In genomic region chr2:62471404-62471803, GRCh38 we compare ENCODE assay signal across 24 cellular contexts.
"Had no signal": no experiment of that assay in that cellular context is flagged by ENCODE, and none has a peak within 500 bp of the region (broad histone marks: within the 10 kb centered on the region; RNA-seq: fewer than 3 reads in every experiment).

No MANE protein-coding gene starts in this region.

- H3K36me3 Mint-ChIP-seq: naive thymus-derived CD4-positive, alpha-beta T cell; stimulated activated memory B cell treated with anti-CD40 and anti-IgM and Interleukin-4, amounts not matched to agents 10 μg/mL and 1 μg/mL and 100 μg/mL, for 72 hours had no signal

- H3K4me3 ChIP-seq: esophagus squamous epithelium, heart right ventricle, lung, prostate gland, right atrium auricular region, skin epidermis, spleen, thoracic aorta had no signal

- H3K9me3 ChIP-seq: esophagus squamous epithelium, heart right ventricle, prostate gland, right atrium auricular region, spleen, thoracic aorta had no signal

- H3K4me3 Mint-ChIP-seq: effector memory CD8-positive, alpha-beta T cell; naive thymus-derived CD4-positive, alpha-beta T cell; nephron progenitor cell; stimulated activated memory B cell treated with anti-CD40 and anti-IgM and Interleukin-4, amounts not matched to agents 10 μg/mL and 1 μg/mL and 100 μg/mL, for 72 hours had no signal

- H3K9me3 Mint-ChIP-seq: effector memory CD8-positive, alpha-beta T cell; naive thymus-derived CD4-positive, alpha-beta T cell; nephron progenitor cell; stimulated activated memory B cell treated with anti-CD40 and anti-IgM and Interleukin-4, amounts not matched to agents 10 μg/mL and 1 μg/mL and 100 μg/mL, for 72 hours had no signal

- DNase-seq: cerebellar nuclear complex; cortex of kidney; effector memory CD8-positive, alpha-beta T cell; erythroblast; esophagus squamous epithelium; foreskin melanocyte; glutamatergic neuron; mesendoderm; midbrain; naive thymus-derived CD4-positive, alpha-beta T cell; nephron progenitor cell; spleen; stimulated activated CD4-positive, alpha-beta T cell treated with anti-CD3 and anti-CD28 coated beads, Interleukin-4, amount 100 ng/mL, for 4 hours; stimulated activated naive CD8-positive, alpha-beta T cell treated with anti-CD3 and anti-CD28 coated beads, Interleukin-15, Interleukin-2, amounts not matched to agents 100 U/mL and 50 U/mL, for 24 hours; trophoblast cell had no signal

- H3K27ac ChIP-seq: prostate gland, spleen, thoracic aorta had no signal

- H3K27me3 ChIP-seq: esophagus squamous epithelium, heart right ventricle, right atrium auricular region, spleen had no signal

- H3K36me3 ChIP-seq: esophagus squamous epithelium, heart right ventricle, prostate gland, right atrium auricular region, spleen, thoracic aorta had no signal

- H3K27ac Mint-ChIP-seq: effector memory CD8-positive, alpha-beta T cell; naive thymus-derived CD4-positive, alpha-beta T cell; nephron progenitor cell; stimulated activated memory B cell treated with anti-CD40 and anti-IgM and Interleukin-4, amounts not matched to agents 10 μg/mL and 1 μg/mL and 100 μg/mL, for 72 hours had no signal

- ATAC-seq: effector memory CD8-positive, alpha-beta T cell; naive thymus-derived CD4-positive, alpha-beta T cell; stimulated activated memory B cell treated with anti-CD40 and anti-IgM and Interleukin-4, amounts not matched to agents 10 μg/mL and 1 μg/mL and 100 μg/mL, for 72 hours; stimulated activated naive CD8-positive, alpha-beta T cell treated with anti-CD3 and anti-CD28 coated beads, Interleukin-15, Interleukin-2, amounts not matched to agents 100 U/mL and 50 U/mL, for 24 hours had no signal

- FAIRE-seq: endometrium, islet of Langerhans had no signal
